Comparison of ENCODE assay signal across 12 cellular contexts in the genomic region with DNA sequence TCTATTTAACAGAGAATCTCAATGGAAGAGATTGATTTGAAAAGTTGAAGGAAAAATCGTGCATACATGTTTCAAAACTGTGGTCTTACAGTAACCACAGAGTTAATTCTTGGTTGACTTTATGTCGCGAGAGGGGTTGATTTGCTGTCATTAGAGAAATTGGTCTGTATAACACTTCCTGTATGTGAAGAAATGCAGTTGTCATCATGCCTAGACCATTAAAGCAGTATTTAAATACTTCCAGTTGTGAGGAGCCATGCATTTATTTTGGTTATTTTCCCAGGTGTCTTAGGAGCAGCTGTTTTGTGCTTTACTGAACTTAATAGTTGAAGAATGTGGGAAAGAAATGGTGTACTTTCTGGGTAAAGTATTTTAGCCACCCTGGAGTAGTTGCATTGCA.
"Had no signal": no experiment of that assay in that cellular context is flagged by ENCODE, and none has a peak within 500 bp of the region (broad histone marks: within the 10 kb centered on the region; RNA-seq: fewer than 3 reads in every experiment).

No MANE protein-coding gene starts in this region.

- DNase-seq: activated CD4-positive, alpha-beta T cell treated with anti-CD3 and anti-CD28 coated beads, Interleukin-2, amount 50 U/mL, for 4 hours; activated gamma-delta T cell; activated T-cell treated with anti-CD3 and anti-CD28 coated beads, Interleukin-2, amount 50 U/mL, for 4 hours; effector CD4-positive, alpha-beta T cell; left lung; mesenchymal stem cell; pancreas; substantia nigra; T-helper 17 cell; upper lobe of left lung had no signal

- H3K27me3 Mint-ChIP-seq: activated naive CD8-positive, alpha-beta T cell; T-helper 17 cell had no signal

- H3K27ac ChIP-seq: left lung, pancreas had no signal

- H3K27ac Mint-ChIP-seq: activated naive CD8-positive, alpha-beta T cell; T-helper 17 cell had no signal

- H3K36me3 ChIP-seq: left lung, pancreas, upper lobe of left lung had no signal

- H3K4me3 ChIP-seq: left lung, pancreas, upper lobe of left lung had no signal

- H3K9me3 ChIP-seq: left lung, pancreas, upper lobe of left lung had no signal

- H3K4me3 Mint-ChIP-seq: activated naive CD8-positive, alpha-beta T cell; activated T-cell treated with anti-CD3 and anti-CD28 coated beads, Interleukin-2, amount 50 U/mL, for 4 hours; neural crest cell; T-helper 17 cell had no signal

- H3K27me3 ChIP-seq: left lung, pancreas, upper lobe of left lung had no signal

- ATAC-seq: activated T-cell treated with anti-CD3 and anti-CD28 coated beads, Interleukin-2, amount 50 U/mL, for 4 hours; left lung; pancreas; T-helper 17 cell had no signal

- H3K9me3 Mint-ChIP-seq: activated T-cell treated with anti-CD3 and anti-CD28 coated beads, Interleukin-2, amount 50 U/mL, for 4 hours; neural crest cell had no signal
